ENCODE assay signal across 8 cellular contexts in the genomic region with DNA sequence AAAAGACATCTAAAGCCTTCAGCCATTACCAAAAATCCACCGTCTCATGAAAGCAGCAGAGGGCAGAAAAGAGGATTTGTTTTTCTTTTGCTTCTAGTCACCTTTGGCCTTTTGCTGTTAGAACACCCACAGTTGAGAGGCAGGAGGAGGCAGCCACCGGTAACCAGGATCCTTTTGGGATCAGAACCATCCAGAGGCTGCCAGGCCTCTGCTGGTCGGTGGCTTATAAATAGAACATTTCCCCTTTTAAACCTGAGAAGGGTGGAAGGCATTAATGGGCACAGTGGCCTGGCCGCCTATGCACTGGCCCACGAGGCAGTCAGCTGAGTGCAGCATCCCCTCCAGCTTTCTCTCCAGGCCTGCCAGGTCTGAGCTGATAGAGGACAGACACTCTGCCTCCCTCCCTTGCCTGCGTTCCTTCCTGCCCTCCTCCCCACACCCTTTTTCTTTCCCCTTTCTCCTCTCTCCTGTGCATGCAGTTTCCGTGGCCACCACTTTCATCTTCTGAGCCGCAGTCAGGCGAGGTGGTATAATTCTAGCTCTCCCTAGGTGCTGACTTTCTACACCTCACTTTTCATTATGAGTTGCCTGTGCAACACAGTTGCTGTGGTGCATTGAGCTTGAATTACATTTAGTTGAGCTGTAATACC.
A peak's percentile ranks its signal among the peaks of the same experiment; 100 is the strongest.
DNase-seq lines count a peak whose midpoint lies in the region; ATAC-seq and TF ChIP-seq lines count a peak whose summit lies in the region.

No MANE protein-coding gene starts in this region.

- H3K27ac Mint-ChIP-seq in T-cell = peak overlapping the region; percentile 34 to 69

- H3K36me3 Mint-ChIP-seq in T-cell = peaks cover 12% of the 10 kb centered on the region

- POLR2A ChIA-PET in T-cell (lab: Charles Lee) = no interaction called here

- CTCF ChIA-PET in T-cell (lab: Charles Lee) = interaction anchor here (0.6 to 1.2 kb wide), 3 partner anchors 15 to 955 kb away, joined by 3 to 5 read pairs (median 3); no protein-coding TSS in a partner anchor

- no peaks in the 10 kb centered on the region for H3K27me3 Mint-ChIP-seq in T-cell

- H3K4me1 ChIP-seq in aorta (ENCODE audit: control insufficient read depth in 1 of 2, insufficient read depth in 2 of 2, low read length in 2 of 2) (no peaks in the 10 kb centered on the region), MM.1S (ENCODE audit: low read length) (no peaks in the 10 kb centered on the region)

- no peaks in the 10 kb centered on the region for H3K79me2 ChIP-seq in MM.1S (ENCODE audit: low read length)

- H3K27ac ChIP-seq in aorta (ENCODE audit: low read depth in 1 of 2, low read length in 2 of 2) (no peak overlapping the region), MM.1S (ENCODE audit: low read length) (no peak overlapping the region)

- H3F3A ChIP-seq in MM.1S (ENCODE audit: insufficient read depth, low read length) = no peaks in the 10 kb centered on the region

- H3K9me3 ChIP-seq in aorta (ENCODE audit: control insufficient read depth, low read length) (no peaks in the 10 kb centered on the region), MM.1S (replicated peaks; ENCODE audit: insufficient read depth, low read length) (no peaks in the 10 kb centered on the region)

- H3K27me3 ChIP-seq in aorta (ENCODE audit: control insufficient read depth in 1 of 2, insufficient read depth in 2 of 2, low read length in 1 of 2) = no peaks in the 10 kb centered on the region
- H3K27me3 ChIP-seq in MM.1S (replicated peaks; ENCODE audit: insufficient read depth, low read length) = no peaks in the 10 kb centered on the region

- intact Hi-C loops in aorta (cut with DNase I) = no loop called here

- TF ChIP-seq CTCF in MM.1S (IDR thresholded peaks at IDR 0.05; ENCODE audit: low read length) = no peak

- H3K36me3 ChIP-seq in aorta (ENCODE audit: control insufficient read depth in 1 of 2, insufficient read depth in 2 of 2, low read length in 1 of 2) (no peaks in the 10 kb centered on the region), MM.1S (replicated peaks; ENCODE audit: insufficient read depth, low read length) (no peaks in the 10 kb centered on the region)

- no peak overlapping the region for H2AFZ ChIP-seq in MM.1S (ENCODE audit: low read length)

- H3K4me2 ChIP-seq in MM.1S (ENCODE audit: low read depth, low read length) = no peak overlapping the region

- peak; percentile 48 for DNase-seq in activated naive CD4-positive, alpha-beta T cell treated with Interleukin-2 at 50 U/mL for 16 hours
- DNase-seq in activated naive CD4-positive, alpha-beta T cell (lab: John Stamatoyannopoulos, UW) = no peak
- DNase-seq in T-cell (peak in 1 of 34 experiments; percentile 4), hypothalamus (lab: John Stamatoyannopoulos, UW) (peak in 27 of 51 donors; percentile 3 to 75 (median 41)), aorta (peak in 1 of 2 donors; percentile 61), MM.1S (no peak), iPS-NIHi11 (ENCODE audit: low spot score) (no peak)

- peak overlapping the region in 1 of 3 donors; percentile 7 for H3K4me3 Mint-ChIP-seq in T-cell

- WGBS in aorta, 2 donors = 34 to 36% methylated on average over 9 of the region's 9 CpGs

- peak; percentile 70 for ATAC-seq in HG02610 (IDR thresholded peaks at IDR 0.05; ENCODE audit: unreplicated experiment)
- peak; percentile 47 to 69 (median 58) for ATAC-seq in T-cell (replicated peaks in 1 of 4)
- ATAC-seq in aorta (ENCODE audit: low FRiP score) = peak; percentile 71

- H3K4me3 ChIP-seq in aorta (ENCODE audit: low read length in 2 of 2) (no peak overlapping the region), MM.1S (ENCODE audit: low read length) (no peak overlapping the region)

- no peaks in the 10 kb centered on the region for H4K20me1 ChIP-seq in MM.1S (ENCODE audit: insufficient read depth, low read length)

- peaks cover 27 to 36% (median 31%) of the 10 kb centered on the region in 3 donors for H3K4me1 Mint-ChIP-seq in T-cell

- H3K9me3 Mint-ChIP-seq in T-cell = no peaks in the 10 kb centered on the region

- no peaks in the 10 kb centered on the region for H3K9me2 ChIP-seq in MM.1S (replicated peaks; ENCODE audit: insufficient read depth, low read length)

- no peak overlapping the region for H3K9ac ChIP-seq in MM.1S (ENCODE audit: low read length)

Comparison
In these comparisons a context has a peak if more than half of its experiments do, and no peak if none do; other contexts are left out.
1. DNase-seq: peak in activated naive CD4-positive, alpha-beta T cell treated with Interleukin-2 at 50 U/mL for 16 hours (single experiment) and hypothalamus (27 of 51); none in activated naive CD4-positive, alpha-beta T cell (0 of 4), MM.1S (single experiment) and iPS-NIHi11 (single experiment).
2. Peak in every context shown above with its lines, with median percentiles within 50 percentile points of each other: ATAC-seq.